In the genomic region with DNA sequence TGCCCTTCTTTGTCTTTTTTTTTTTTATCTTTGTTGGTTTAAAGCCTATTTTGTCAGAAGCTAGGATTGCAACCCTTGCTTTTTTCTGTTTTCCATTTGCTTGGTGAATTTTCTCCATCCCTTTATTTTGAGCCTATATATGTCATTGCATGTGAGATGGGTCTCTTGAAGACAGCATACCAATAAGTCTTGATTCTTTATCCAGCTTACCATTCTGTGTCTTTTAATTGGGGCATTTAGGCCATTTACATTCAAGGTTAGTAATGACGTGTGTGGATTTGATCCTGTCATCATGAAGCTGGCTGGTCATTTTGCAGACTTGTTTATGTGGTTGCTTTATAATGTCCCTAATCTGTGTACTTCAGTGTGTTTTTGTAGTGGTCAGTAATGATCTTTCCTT, we compare ENCODE assay signal across 11 cellular contexts.
"Had no signal": no experiment of that assay in that cellular context is flagged by ENCODE, and none has a peak within 500 bp of the region (broad histone marks: within the 10 kb centered on the region; RNA-seq: fewer than 3 reads in every experiment).

No MANE protein-coding gene starts in this region.

- DNase-seq: H9, HCEC 1CT, HFFc6, IMR-90, Karpas-422, KBM-7 had no signal

- H3K4me2 ChIP-seq: GM23338, KMS-11 had no signal

- H3K27ac ChIP-seq: HL-60, KMS-11 had no signal

- H3K4me3 ChIP-seq: GM23338 had no signal

- H2AFZ ChIP-seq: GM23338 had no signal

- H3K9ac ChIP-seq: KMS-11 had no signal

- H3K9me3 Mint-ChIP-seq: GM23338, H9 had no signal

- FAIRE-seq: H1, H54 had no signal

- H3K4me3 Mint-ChIP-seq: GM23338, H9, HFFc6 had no signal

- ATAC-seq: GM23338 had no signal

- H3K4me1 Mint-ChIP-seq: GM23338, H9 had no signal

- H3K27ac Mint-ChIP-seq: GM23338, H9, HFFc6 had no signal
